Comparison of ENCODE assay signal across 17 cellular contexts in the genomic region with DNA sequence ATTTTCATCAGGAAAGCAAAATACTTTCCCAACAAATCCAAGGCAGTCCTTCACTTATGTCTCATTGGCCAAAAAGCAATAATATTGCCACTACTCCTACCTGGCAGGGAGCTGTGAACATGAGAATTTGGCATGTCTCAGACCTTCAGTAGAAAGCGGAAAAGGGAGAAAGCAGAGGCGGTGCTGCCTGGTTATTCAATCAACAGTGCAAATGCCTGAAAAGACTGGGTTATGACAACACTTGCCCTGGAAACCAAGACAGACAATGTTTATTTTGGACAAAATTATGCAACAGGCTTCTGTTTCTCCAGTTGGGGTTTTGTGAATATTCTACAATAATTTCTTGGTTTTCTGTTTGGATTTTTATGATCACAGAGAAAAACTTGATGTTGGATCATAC.
DNase-seq lines count a peak whose midpoint lies in the region; ATAC-seq and TF ChIP-seq lines count a peak whose summit lies in the region.
"Had no signal": no experiment of that assay in that cellular context is flagged by ENCODE, and none has a peak within 500 bp of the region (broad histone marks: within the 10 kb centered on the region; RNA-seq: fewer than 3 reads in every experiment).

No MANE protein-coding gene starts in this region.

- peak; percentile 17 for DNase-seq in Ammon's horn (ENCODE audit: low spot score)
- DNase-seq in adipocyte (ENCODE audit: low read depth) = peak; percentile 60
- DNase-seq in choroid plexus epithelial cell (ENCODE audit: low read depth) = peak; percentile 79
- DNase-seq in omental fat pad (ENCODE audit: low spot score) = no peak
- no peak for DNase-seq in T1000 (lab: John Stamatoyannopoulos, UW)
- no peak for DNase-seq in H4 (ENCODE audit: low spot score)
- DNase-seq: ACHN; CD4-positive, alpha-beta T cell; DMS79; NCI-H1048; NCI-H1694; NCI-H2107; NCI-H82; SHP77 treated with DMSO at 0.1 percent for 48 hours had no signal

- H3K9me3 ChIP-seq in adipocyte (ENCODE audit: control insufficient read depth, low read length) = no peaks in the 10 kb centered on the region

- no peak overlapping the region for H3K4me3 ChIP-seq in adipocyte (ENCODE audit: low read length)
- H3K4me3 ChIP-seq in choroid plexus epithelial cell (ENCODE audit: low read depth, low read length) = no peak overlapping the region
- H3K4me3 ChIP-seq: GM23338 had no signal

- no peaks in the 10 kb centered on the region for H3K4me1 ChIP-seq in adipocyte (ENCODE audit: control insufficient read depth, insufficient read depth, low read length)

- TF ChIP-seq CTCF in choroid plexus epithelial cell (conservative IDR thresholded peaks at IDR 0.05; ENCODE audit: low read depth, low read length) (no peak), omental fat pad (IDR thresholded peaks at IDR 0.05) (no peak)

- peak; percentile 71 for ATAC-seq in omental fat pad (ENCODE audit: low FRiP score)
- no peak for ATAC-seq in GM18907 (IDR thresholded peaks at IDR 0.05; ENCODE audit: unreplicated experiment)
- no peak for ATAC-seq in GM19463 (IDR thresholded peaks at IDR 0.05; ENCODE audit: unreplicated experiment)
- ATAC-seq: GM23338 had no signal

- no peaks in the 10 kb centered on the region for H3K36me3 ChIP-seq in adipocyte (ENCODE audit: control insufficient read depth, insufficient read depth, low read length, severe bottlenecking)

- no peak overlapping the region for H3K9ac ChIP-seq in adipocyte (ENCODE audit: low read length)

- no peaks in the 10 kb centered on the region for H3K27me3 ChIP-seq in adipocyte (replicated peaks; ENCODE audit: control insufficient read depth, insufficient read depth, low read length)

Comparison
In these comparisons a context has a peak if more than half of its experiments do, and no peak if none do; other contexts are left out.
1. DNase-seq: peak in Ammon's horn (single experiment), adipocyte (single experiment) and choroid plexus epithelial cell (single experiment); none in omental fat pad (single experiment), T1000 (single experiment) and H4 (single experiment).